ENCODE assay signal across 8 cellular contexts in the genomic region with DNA sequence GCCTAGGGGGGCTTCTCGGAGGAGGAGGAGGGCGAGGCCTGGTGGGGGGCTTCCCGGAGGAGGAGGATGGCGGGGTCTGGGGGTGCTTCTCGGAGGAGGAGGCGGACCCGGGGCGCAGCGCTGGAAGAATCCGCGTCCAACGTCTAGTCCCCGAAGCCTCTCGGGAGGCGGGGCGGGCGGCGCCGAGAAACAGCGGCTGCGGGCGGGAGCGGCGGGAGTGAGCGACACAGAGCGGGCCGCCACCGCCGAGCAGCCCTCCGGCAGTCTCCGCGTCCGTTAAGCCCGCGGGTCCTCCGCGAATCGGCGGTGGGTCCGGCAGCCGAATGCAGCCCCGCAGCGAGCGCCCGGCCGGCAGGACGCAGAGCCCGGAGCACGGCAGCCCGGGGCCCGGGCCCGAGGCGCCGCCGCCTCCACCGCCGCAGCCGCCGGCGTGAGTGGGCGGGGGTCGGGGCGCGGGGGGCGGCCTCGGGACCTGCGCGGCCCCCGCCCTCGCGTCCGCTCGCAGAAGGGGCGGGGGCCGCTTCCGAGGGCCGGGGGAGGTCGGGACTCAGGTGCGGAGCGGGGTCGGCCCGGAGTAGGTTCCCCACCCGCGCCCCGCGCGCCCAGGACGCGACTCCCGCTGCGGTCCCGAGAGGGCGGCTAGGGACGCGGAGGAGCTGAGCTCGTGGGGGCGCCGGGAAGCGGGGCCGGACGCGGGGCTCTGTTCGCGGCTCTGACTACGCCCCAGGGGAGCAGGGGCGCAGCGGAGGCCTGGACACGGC. TPM values are rescaled to one million over a fixed set of nuclear protein-coding genes. Genes with fewer than 3 reads are reported as not detected.
A peak's percentile ranks its signal among the peaks of the same experiment; 100 is the strongest.
DNase-seq lines count a peak whose midpoint lies in the region; ATAC-seq and TF ChIP-seq lines count a peak whose summit lies in the region.

A gene (plus strand): TSS at position 214 of the 761 bp plus-strand sequence. CDS start 110 bp downstream, at position 324.

- 1% methylated on average over 108 of the region's 108 CpGs for WGBS in ectodermal cell, 2 experiments

- H3K4me2 ChIP-seq in DND-41 (ENCODE audit: insufficient read depth, low read length) = peak within 1 kb of the TSS; percentile 84

- peak within 1 kb of the TSS; percentile 84 for H3K4me3 Mint-ChIP-seq in activated CD8-positive, alpha-beta T cell treated with anti-CD3 and anti-CD28 coated beads, Interleukin-2, amount 10 ng/mL, durations not matched to agents 7 days and 5 days

- H3K9me3 ChIP-seq in DND-41 (ENCODE audit: insufficient read depth, low read length, severe bottlenecking) (no peaks in the 10 kb centered on the region), HEK293 (ENCODE audit: control insufficient read depth, insufficient read depth, low read depth, low read length) (no peaks in the 10 kb centered on the region), ectodermal cell (ENCODE audit: control insufficient read depth, low read length) (no peaks in the 10 kb centered on the region)

- no peak within 1 kb of the TSS for H3K27ac Mint-ChIP-seq in activated CD8-positive, alpha-beta T cell treated with anti-CD3 and anti-CD28 coated beads, Interleukin-2, amount 10 ng/mL, durations not matched to agents 7 days and 5 days

- H3K4me3 ChIP-seq in DND-41 (ENCODE audit: low read depth in 1 of 2, low read length in 2 of 2) (peak within 1 kb of the TSS; percentile 69 to 88), HEK293 (ENCODE audit: low read depth, low read length) (peak within 1 kb of the TSS; percentile 57), ectodermal cell (ENCODE audit: insufficient read depth, low read depth, low read length) (peak within 1 kb of the TSS; percentile 100)

- H3K27me3 Mint-ChIP-seq in activated CD8-positive, alpha-beta T cell treated with anti-CD3 and anti-CD28 coated beads, Interleukin-2, amount 10 ng/mL, durations not matched to agents 7 days and 5 days (ENCODE audit: low read depth) = no peaks in the 10 kb centered on the region

- POLR2A ChIA-PET in HEK293 (lab: Yijun Ruan, JAX) = interaction anchor here (1.5 kb wide), 1 partner anchor 37 kb away, joined by 5 read pairs; no protein-coding TSS in a partner anchor
- POLR2A ChIA-PET in activated CD8-positive, alpha-beta T cell treated with anti-CD3 and anti-CD28 coated beads, Interleukin-2, amount 10 ng/mL, durations not matched to agents 7 days and 5 days (lab: Charles Lee) = no interaction called here

- H2AFZ ChIP-seq in DND-41 (ENCODE audit: low read depth, low read length) = peak within 1 kb of the TSS; percentile 76

- peaks cover 15% of the 10 kb centered on the region for H3K36me3 Mint-ChIP-seq in activated CD8-positive, alpha-beta T cell treated with anti-CD3 and anti-CD28 coated beads, Interleukin-2, amount 10 ng/mL, durations not matched to agents 7 days and 5 days (ENCODE audit: low read depth)

- H3K27ac ChIP-seq in DND-41 (ENCODE audit: low read length) (peak within 1 kb of the TSS; percentile 74), HEK293 (ENCODE audit: extremely low read depth, low read depth, low read length) (peak within 1 kb of the TSS; percentile 64; the same call in 1 of the 2 replicates), ectodermal cell (ENCODE audit: insufficient read depth, low read depth, low read length, poor library complexity, severe bottlenecking) (no peak within 1 kb of the TSS)

- peak within 1 kb of the TSS; percentile 68 for H3K9ac ChIP-seq in DND-41 (ENCODE audit: low read depth, low read length)

- peaks cover 22% of the 10 kb centered on the region for H3K4me1 Mint-ChIP-seq in activated CD8-positive, alpha-beta T cell treated with anti-CD3 and anti-CD28 coated beads, Interleukin-2, amount 10 ng/mL, durations not matched to agents 7 days and 5 days (ENCODE audit: low read depth)

- TF ChIP-seq CTCF in DND-41 (IDR thresholded peaks at IDR 0.05; ENCODE audit: borderline replicate concordance, extremely low read depth, low read length, poor library complexity, severe bottlenecking) (no peak), HEK293 (tag by site-specific recombination; IDR thresholded peaks at IDR 0.05) (no peak)

- ATAC-seq in DND-41 (ENCODE audit: insufficient read depth, low read depth) (peak; percentile 74), HG02571 (IDR thresholded peaks at IDR 0.05; ENCODE audit: unreplicated experiment) (no peak)
- ATAC-seq in activated CD8-positive, alpha-beta T cell treated with anti-CD3 and anti-CD28 coated beads, Interleukin-2, amount 10 ng/mL, durations not matched to agents 7 days and 5 days = peak; percentile 57

- no peaks in the 10 kb centered on the region for H3K9me3 Mint-ChIP-seq in activated CD8-positive, alpha-beta T cell treated with anti-CD3 and anti-CD28 coated beads, Interleukin-2, amount 10 ng/mL, durations not matched to agents 7 days and 5 days (ENCODE audit: insufficient read depth)

- peaks cover 33% of the 10 kb centered on the region for H4K20me1 ChIP-seq in DND-41 (ENCODE audit: insufficient read depth, low read length)

- H3K4me1 ChIP-seq in DND-41 (ENCODE audit: insufficient read depth, low read length) = peaks cover 41% of the 10 kb centered on the region
- no peaks in the 10 kb centered on the region for H3K4me1 ChIP-seq in HEK293 (ENCODE audit: control insufficient read depth, insufficient read depth, low read length)
- H3K4me1 ChIP-seq in ectodermal cell (ENCODE audit: control insufficient read depth, insufficient read depth, low read length) = no peaks in the 10 kb centered on the region

- H3K79me2 ChIP-seq in DND-41 (ENCODE audit: insufficient read depth, low read length) = peaks cover 35% of the 10 kb centered on the region

- CTCF ChIA-PET in HEK293 (lab: Yijun Ruan, JAX) = interaction anchor here (1.3 kb wide), 1 partner anchor 54 kb away, joined by 6 read pairs; no protein-coding TSS in a partner anchor
- CTCF ChIA-PET in activated CD8-positive, alpha-beta T cell treated with anti-CD3 and anti-CD28 coated beads, Interleukin-2, amount 10 ng/mL, durations not matched to agents 7 days and 5 days (lab: Charles Lee) = no interaction called here

- H3K36me3 ChIP-seq in DND-41 (ENCODE audit: insufficient read depth, low read length) (peaks cover 48% of the 10 kb centered on the region), HEK293 (ENCODE audit: control insufficient read depth in 2 of 2, insufficient read depth in 1 of 2, low read length in 2 of 2) (peaks cover 3 to 59% of the 10 kb centered on the region in 2 experiments; a peak in 2 of 3 replicates), ectodermal cell (ENCODE audit: control insufficient read depth, insufficient read depth, low read length) (peaks cover 10% of the 10 kb centered on the region)

- no peaks in the 10 kb centered on the region for H3K27me3 ChIP-seq in DND-41 (ENCODE audit: insufficient read depth, low read length, poor library complexity)
- H3K27me3 ChIP-seq in ectodermal cell (ENCODE audit: control insufficient read depth, insufficient read depth, low read length, poor library complexity, severe bottlenecking) = peaks cover 28% of the 10 kb centered on the region

- DNase-seq in DND-41 = peak; percentile 84
- peak; percentile 26 for DNase-seq in NCI-H774 (lab: John Stamatoyannopoulos, UW)
- DNase-seq in activated CD8-positive, alpha-beta T cell treated with anti-CD3 and anti-CD28 coated beads, Interleukin-2, amount 10 ng/mL, durations not matched to agents 7 days and 5 days = peak; percentile 81
- peak; percentile 65 to 74 for DNase-seq in lung microvascular endothelial cell (ENCODE audit: low read depth in 2 of 2)
- DNase-seq in stimulated activated CD4-positive, alpha-beta T cell treated with anti-CD3 and anti-CD28 coated beads, TNF-alpha, amount 100 ng/mL, for 48 hours (ENCODE audit: low read depth in 3 of 3) = peak; percentile 70 to 85 (median 73)

TF ChIP-seq in HEK293, 187 proteins besides CTCF, POLR2A, EP300 and RAD21 (continues in another document):
- no peak for TF ChIP-seq ZNF221 (tag by site-specific recombination; IDR thresholded peaks at IDR 0.05; ENCODE audit: borderline replicate concordance)
- TF ChIP-seq, protein P1, sequence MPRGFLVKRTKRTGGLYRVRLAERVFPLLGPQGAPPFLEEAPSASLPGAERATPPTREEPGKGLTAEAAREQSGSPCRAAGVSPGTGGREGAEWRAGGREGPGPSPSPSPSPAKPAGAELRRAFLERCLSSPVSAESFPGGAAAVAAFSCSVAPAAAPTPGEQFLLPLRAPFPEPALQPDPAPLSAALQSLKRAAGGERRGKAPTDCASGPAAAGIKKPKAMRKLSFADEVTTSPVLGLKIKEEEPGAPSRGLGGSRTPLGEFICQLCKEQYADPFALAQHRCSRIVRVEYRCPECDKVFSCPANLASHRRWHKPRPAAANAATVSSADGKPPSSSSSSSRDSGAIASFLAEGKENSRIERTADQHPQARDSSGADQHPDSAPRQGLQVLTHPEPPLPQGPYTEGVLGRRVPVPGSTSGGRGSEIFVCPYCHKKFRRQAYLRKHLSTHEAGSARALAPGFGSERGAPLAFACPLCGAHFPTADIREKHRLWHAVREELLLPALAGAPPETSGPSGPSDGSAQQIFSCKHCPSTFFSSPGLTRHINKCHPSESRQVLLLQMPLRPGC (tag by site-specific recombination; IDR thresholded peaks at IDR 0.05) = peak; percentile 11; the same call in 1 of the 2 replicates
- peak; percentile 55; the same call in 1 of the 2 replicates for TF ChIP-seq GLIS2 (tag by site-specific recombination; IDR thresholded peaks at IDR 0.05)
- TF ChIP-seq ZNF558 (tag by site-specific recombination; IDR thresholded peaks at IDR 0.05) = no peak
- TF ChIP-seq, protein P2, sequence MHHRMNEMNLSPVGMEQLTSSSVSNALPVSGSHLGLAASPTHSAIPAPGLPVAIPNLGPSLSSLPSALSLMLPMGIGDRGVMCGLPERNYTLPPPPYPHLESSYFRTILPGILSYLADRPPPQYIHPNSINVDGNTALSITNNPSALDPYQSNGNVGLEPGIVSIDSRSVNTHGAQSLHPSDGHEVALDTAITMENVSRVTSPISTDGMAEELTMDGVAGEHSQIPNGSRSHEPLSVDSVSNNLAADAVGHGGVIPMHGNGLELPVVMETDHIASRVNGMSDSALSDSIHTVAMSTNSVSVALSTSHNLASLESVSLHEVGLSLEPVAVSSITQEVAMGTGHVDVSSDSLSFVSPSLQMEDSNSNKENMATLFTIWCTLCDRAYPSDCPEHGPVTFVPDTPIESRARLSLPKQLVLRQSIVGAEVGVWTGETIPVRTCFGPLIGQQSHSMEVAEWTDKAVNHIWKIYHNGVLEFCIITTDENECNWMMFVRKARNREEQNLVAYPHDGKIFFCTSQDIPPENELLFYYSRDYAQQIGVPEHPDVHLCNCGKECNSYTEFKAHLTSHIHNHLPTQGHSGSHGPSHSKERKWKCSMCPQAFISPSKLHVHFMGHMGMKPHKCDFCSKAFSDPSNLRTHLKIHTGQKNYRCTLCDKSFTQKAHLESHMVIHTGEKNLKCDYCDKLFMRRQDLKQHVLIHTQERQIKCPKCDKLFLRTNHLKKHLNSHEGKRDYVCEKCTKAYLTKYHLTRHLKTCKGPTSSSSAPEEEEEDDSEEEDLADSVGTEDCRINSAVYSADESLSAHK (tag by site-specific recombination; IDR thresholded peaks at IDR 0.05) = peak; percentile 19; the same call in 1 of the 2 replicates

RNA-seq across cellular contexts. Expression of the gene that starts here (rescaled TPM):
- total RNA-seq in activated CD8-positive, alpha-beta T cell treated with anti-CD3 and anti-CD28 coated beads, Interleukin-2, amount 10 ng/mL, durations not matched to agents 7 days and 5 days = 10 to 100 TPM; 24.4 to 27.7 TPM
- 27.9 TPM for polyA plus RNA-seq in ectodermal cell (2013, experiment 1 of 4)
- 23.2 TPM for polyA plus RNA-seq in ectodermal cell (2013, experiment 2 of 4)
- 24.3 TPM for polyA plus RNA-seq in ectodermal cell (2013, experiment 3 of 4)
- 26.7 TPM for polyA plus RNA-seq in ectodermal cell (2013, experiment 4 of 4)
- total RNA-seq in lung microvascular endothelial cell = 2.2 and 3.6 TPM in 2 replicates

Comparison
In these comparisons a context has a peak if more than half of its experiments do, and no peak if none do; other contexts are left out.
1. DNase-seq: peak in every context shown above with its lines; median percentile 84 in DND-41; 81 in activated CD8-positive, alpha-beta T cell treated with anti-CD3 and anti-CD28 coated beads, Interleukin-2, amount 10 ng/mL, durations not matched to agents 7 days and 5 days; 73 in stimulated activated CD4-positive, alpha-beta T cell treated with anti-CD3 and anti-CD28 coated beads, TNF-alpha, amount 100 ng/mL, for 48 hours; 70 in lung microvascular endothelial cell; 26 in NCI-H774.